Comparison of ENCODE assay signal across 8 cellular contexts in the genomic region with DNA sequence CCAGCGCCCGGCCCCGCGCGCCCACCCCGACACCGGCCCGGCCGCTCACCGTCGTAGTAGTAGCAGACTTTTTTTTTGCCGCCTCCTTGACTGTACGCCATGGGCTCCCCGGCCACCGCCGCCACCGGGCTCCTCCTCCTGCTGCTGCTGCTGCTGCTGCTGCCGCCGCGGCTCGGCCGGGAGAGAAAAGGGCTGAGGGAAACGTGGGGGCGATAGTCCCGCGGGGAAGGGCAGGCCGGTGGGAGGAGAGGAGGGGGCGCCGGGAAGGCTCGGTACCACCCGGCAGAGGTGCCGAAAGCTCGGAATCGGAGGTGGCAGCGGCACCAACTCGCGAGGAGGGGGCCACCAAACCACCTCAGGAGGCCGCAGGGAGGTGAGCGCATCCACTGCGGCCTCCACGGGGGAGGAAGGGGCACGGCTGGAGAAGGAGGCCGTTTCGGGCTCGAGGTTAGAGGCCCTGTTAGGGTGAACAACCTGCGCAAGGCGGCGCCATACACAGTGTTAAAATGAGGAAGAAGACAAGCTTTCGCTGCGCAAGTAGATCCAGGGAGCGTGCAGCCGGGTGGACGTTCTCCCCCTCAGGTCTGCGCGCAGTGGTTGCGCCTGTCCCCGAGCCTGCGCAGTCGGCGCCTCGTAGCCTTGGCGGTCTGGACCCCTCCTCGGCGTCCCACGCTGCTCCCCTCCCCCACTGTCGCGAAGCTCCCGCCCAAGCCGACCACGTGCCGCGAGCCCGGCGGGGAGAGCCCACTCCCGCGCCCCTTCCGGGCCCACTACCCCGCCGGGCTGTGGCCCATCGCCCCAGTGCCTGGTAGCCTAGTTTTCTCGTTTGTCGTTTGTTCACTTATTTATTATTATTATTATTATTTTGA. TPM values are rescaled to one million over a fixed set of nuclear protein-coding genes. Genes with fewer than 3 reads are reported as not detected.
DNase-seq lines count a peak whose midpoint lies in the region; ATAC-seq and TF ChIP-seq lines count a peak whose summit lies in the region.

A gene (minus strand): TSS at position 341 of the 869 bp plus-strand sequence. CDS start 240 bp downstream, at position 101.

- ATAC-seq in HG02642 (IDR thresholded peaks at IDR 0.05; ENCODE audit: poor library complexity, unreplicated experiment), result peak; percentile 87
- ATAC-seq in left cardiac atrium, result peak; percentile 94

- under 1% methylated on average over 82 of the region's 82 CpGs for WGBS in prostate gland
- WGBS in urinary bladder, result under 1% methylated on average over 82 of the region's 82 CpGs

- 0 out of 2 replicates have a peak, but pooled peaks have one; percentile 18 for TF ChIP-seq CTCF in GM12874 (IDR thresholded peaks at IDR 0.05; ENCODE audit: insufficient read depth, low read depth, low read length)
- peak in 2 of 4 experiments; percentile 13 to 36 for TF ChIP-seq CTCF in prostate gland (IDR thresholded peaks at IDR 0.05)

- H3K27ac ChIP-seq in prostate gland (peak within 1 kb of the TSS; percentile 81 to 90), urinary bladder (ENCODE audit: low read depth) (peak within 1 kb of the TSS; percentile 89)

- H3K27me3 ChIP-seq in prostate gland (replicated peaks; ENCODE audit: insufficient read depth), result no peaks in the 10 kb centered on the region

- peak; percentile 53 for TF ChIP-seq POLR2A in prostate gland (IDR thresholded peaks at IDR 0.05)

- H3K4me3 ChIP-seq in prostate gland (peak within 1 kb of the TSS; percentile 82 to 94), urinary bladder (ENCODE audit: low read depth, low read length) (peak within 1 kb of the TSS; percentile 78)

- H3K4me1 ChIP-seq in prostate gland (replicated peaks) (no peaks in the 10 kb centered on the region), urinary bladder (ENCODE audit: insufficient read depth) (peaks cover 2% of the 10 kb centered on the region)

- H3K9me3 ChIP-seq in prostate gland, result no peaks in the 10 kb centered on the region

- H3K36me3 ChIP-seq in prostate gland (no peaks in the 10 kb centered on the region), urinary bladder (ENCODE audit: insufficient read depth) (no peaks in the 10 kb centered on the region)

- DNase-seq in NCI-H1105 treated with DMSO at 0.1 percent for 48 hours (lab: John Stamatoyannopoulos, UW) (peak; percentile 89), T-helper 1 cell (peak; percentile 64 to 88 (median 75)), amniotic epithelial cell (ENCODE audit: low read depth) (peak; percentile 69), left cardiac atrium (peak; percentile 91), prostate gland (ENCODE audit: low spot score) (peak; percentile 69)

- intact Hi-C loops in left cardiac atrium (cut with DNase I) (no loop called here), prostate gland (cut with DNase I) (no loop called here)

RNA-seq across cellular contexts. Expression of the gene that starts here (rescaled TPM):
- 10 to 100 TPM; 42.8 to 59.4 TPM for total RNA-seq in left cardiac atrium
- total RNA-seq in prostate gland, result 10 to 100 TPM; 39.6 to 86.0 TPM
- 103 TPM for total RNA-seq in urinary bladder
- polyA plus RNA-seq in urinary bladder, result 77.9 TPM

Comparison
In these comparisons a context has a peak if more than half of its experiments do, and no peak if none do; other contexts are left out.
1. Peak in every context shown above with its lines: DNase-seq, ATAC-seq, H3K4me3 ChIP-seq and H3K27ac ChIP-seq.